Comparison of ENCODE assay signal across 1 cellular context in genomic region chr13:79775830-79776229, GRCh38.
TF ChIP-seq lines count a peak whose summit lies in the region.

No MANE protein-coding gene starts in this region.

TF ChIP-seq in IMR-90, 13 proteins besides CTCF, POLR2A, EP300 and RAD21:
- TF ChIP-seq MAZ (IDR thresholded peaks at IDR 0.05; ENCODE audit: borderline replicate concordance, low read depth, low read length) (no peak), BHLHE40 (IDR thresholded peaks at IDR 0.05; ENCODE audit: low read depth, low read length) (peak; percentile 44; the same call in 1 of the 2 replicates), SMC3 (IDR thresholded peaks at IDR 0.05; ENCODE audit: low read depth, low read length) (peak; percentile 77)
TF ChIP-seq in IMR-90: peak in this region for 2.
